Comparison of ENCODE assay signal across 32 cellular contexts in genomic region chr19:1234041-1234669, GRCh38.
"Had no signal": no experiment of that assay in that cellular context is flagged by ENCODE, and none has a peak within 500 bp of the region (broad histone marks: within the 10 kb centered on the region; RNA-seq: fewer than 3 reads in every experiment).

No MANE protein-coding gene starts in this region.

- H3K36me3 Mint-ChIP-seq: activated naive CD4-positive, alpha-beta T cell treated with anti-CD3 and anti-CD28 coated beads, Interleukin-2, amount 50 U/mL, for 24 hours; activated naive CD8-positive, alpha-beta T cell treated with anti-CD3 and anti-CD28 coated beads for 36 hours; T-cell had no signal

- H3K27ac ChIP-seq: ascending aorta, brain microvascular endothelial cell, colonic mucosa, epithelial cell of prostate, esophagus squamous epithelium, WERI-Rb-1 had no signal

- H3K9me3 Mint-ChIP-seq: activated B cell treated with CpG ODN at 0.5 μM for 24 hours; activated CD8-positive, alpha-beta T cell treated with anti-CD3 and anti-CD28 coated beads for 36 hours; activated naive CD4-positive, alpha-beta T cell treated with anti-CD3 and anti-CD28 coated beads for 36 hours; activated naive CD4-positive, alpha-beta T cell treated with anti-CD3 and anti-CD28 coated beads, Interleukin-2, amount 50 U/mL, for 24 hours; activated naive CD8-positive, alpha-beta T cell treated with anti-CD3 and anti-CD28 coated beads for 36 hours; activated naive CD8-positive, alpha-beta T cell treated with anti-CD3 and anti-CD28 coated beads, Interleukin-2, amount 50 U/mL, for 24 hours; activated T-helper 1 cell treated with anti-CD3 and anti-CD28 coated beads, Interleukin-12 subunit alpha, Interleukin-12 subunit beta, Interleukin-2, Interleukin-4 antibody, amounts not matched to agents 30 ng/mL and 10 ng/mL and 1 ng/mL, durations not matched to agents 14 hours and 24 hours and 36 hours; activated T-helper 2 cell treated with anti-CD3 and anti-CD28 coated beads, Interferon-gamma antibody, Interleukin-2, Interleukin-4, amounts not matched to agents 10 μg/mL and 5 μg/mL and 100 μg/mL, durations not matched to agents 14 hours and 24 hours and 36 hours; T-cell; T-helper 1 cell treated with Interleukin-12 subunit alpha and Interleukin-12 subunit beta and Interleukin-4 antibody, amounts not matched to agents 30 μg/mL and 1 μg/mL, for 36 hours had no signal

- H3K9me3 ChIP-seq: adrenal gland, ascending aorta, colonic mucosa, esophagus squamous epithelium had no signal

- H3K36me3 ChIP-seq: adrenal gland, ascending aorta, colonic mucosa, esophagus squamous epithelium had no signal

- H3K27me3 ChIP-seq: adrenal gland, ascending aorta, brain microvascular endothelial cell had no signal

- H3K4me3 ChIP-seq: adrenal gland, ascending aorta, colonic mucosa, esophagus squamous epithelium had no signal

- ATAC-seq: activated CD4-positive, CD25-positive, alpha-beta regulatory T cell treated with anti-CD3 and anti-CD28 coated beads, Interleukin-2, amount 50 U/mL, for 24 hours; activated CD8-positive, alpha-beta T cell treated with anti-CD3 and anti-CD28 coated beads for 36 hours; activated naive CD8-positive, alpha-beta T cell treated with anti-CD3 and anti-CD28 coated beads, Interleukin-2, amount 50 U/mL, for 24 hours; T-cell had no signal

- H3K4me3 Mint-ChIP-seq: activated B cell treated with CpG ODN at 0.5 μM for 24 hours; activated CD8-positive, alpha-beta T cell treated with anti-CD3 and anti-CD28 coated beads for 36 hours; activated naive CD4-positive, alpha-beta T cell treated with anti-CD3 and anti-CD28 coated beads for 36 hours; activated naive CD4-positive, alpha-beta T cell treated with anti-CD3 and anti-CD28 coated beads, Interleukin-2, amount 50 U/mL, for 24 hours; activated naive CD8-positive, alpha-beta T cell treated with anti-CD3 and anti-CD28 coated beads for 36 hours; activated naive CD8-positive, alpha-beta T cell treated with anti-CD3 and anti-CD28 coated beads, Interleukin-2, amount 50 U/mL, for 24 hours; activated T-helper 1 cell treated with anti-CD3 and anti-CD28 coated beads, Interleukin-12 subunit alpha, Interleukin-12 subunit beta, Interleukin-2, Interleukin-4 antibody, amounts not matched to agents 30 ng/mL and 10 ng/mL and 1 ng/mL, durations not matched to agents 14 hours and 24 hours and 36 hours; T-cell; T-helper 1 cell treated with Interleukin-12 subunit alpha and Interleukin-12 subunit beta and Interleukin-4 antibody, amounts not matched to agents 30 μg/mL and 1 μg/mL, for 36 hours had no signal

- H3K27ac Mint-ChIP-seq: activated B cell treated with CpG ODN at 0.5 μM for 24 hours; activated CD8-positive, alpha-beta T cell treated with anti-CD3 and anti-CD28 coated beads for 36 hours; activated naive CD4-positive, alpha-beta T cell treated with anti-CD3 and anti-CD28 coated beads for 36 hours; activated naive CD4-positive, alpha-beta T cell treated with anti-CD3 and anti-CD28 coated beads, Interleukin-2, amount 50 U/mL, for 24 hours; activated naive CD8-positive, alpha-beta T cell treated with anti-CD3 and anti-CD28 coated beads for 36 hours; activated naive CD8-positive, alpha-beta T cell treated with anti-CD3 and anti-CD28 coated beads, Interleukin-2, amount 50 U/mL, for 24 hours; activated T-helper 1 cell treated with anti-CD3 and anti-CD28 coated beads, Interleukin-12 subunit alpha, Interleukin-12 subunit beta, Interleukin-2, Interleukin-4 antibody, amounts not matched to agents 30 ng/mL and 10 ng/mL and 1 ng/mL, durations not matched to agents 14 hours and 24 hours and 36 hours; activated T-helper 2 cell treated with anti-CD3 and anti-CD28 coated beads, Interferon-gamma antibody, Interleukin-2, Interleukin-4, amounts not matched to agents 10 μg/mL and 5 μg/mL and 100 μg/mL, durations not matched to agents 14 hours and 24 hours and 36 hours; T-cell; T-helper 1 cell treated with Interleukin-12 subunit alpha and Interleukin-12 subunit beta and Interleukin-4 antibody, amounts not matched to agents 30 μg/mL and 1 μg/mL, for 36 hours had no signal

- DNase-seq: activated B cell treated with CpG ODN at 0.5 μM for 24 hours; activated CD4-positive, alpha-beta T cell treated with anti-CD3 and anti-CD28 coated beads for 48 hours; activated CD4-positive, alpha-beta T cell treated with anti-CD3 and anti-CD28 coated beads, Interleukin-2, amount 50 U/mL, for 1 hour; activated CD4-positive, alpha-beta T cell treated with anti-CD3 and anti-CD28 coated beads, Interleukin-2, amount 50 U/mL, for 48 hours; activated CD8-positive, alpha-beta memory T cell treated with anti-CD3 and anti-CD28 coated beads for 24 hours; activated CD8-positive, alpha-beta memory T cell treated with anti-CD3 and anti-CD28 coated beads, Interleukin-2, amount 50 U/mL, for 4 hours; activated CD8-positive, alpha-beta T cell treated with anti-CD3 and anti-CD28 coated beads for 36 hours; activated effector memory CD4-positive, alpha-beta T cell treated with anti-CD3 and anti-CD28 coated beads, Interleukin-2, amount 50 U/mL, for 16 hours; activated naive CD4-positive, alpha-beta T cell treated with anti-CD3 and anti-CD28 coated beads for 36 hours; activated naive CD8-positive, alpha-beta T cell treated with anti-CD3 and anti-CD28 coated beads for 36 hours; activated naive CD8-positive, alpha-beta T cell treated with anti-CD3 and anti-CD28 coated beads, Interleukin-2, amount 50 U/mL, for 24 hours; activated T-cell treated with anti-CD3 and anti-CD28 coated beads, Interleukin-2, amount 50 U/mL, for 1 hour; activated T-cell treated with anti-CD3 and anti-CD28 coated beads, Interleukin-2, amount 50 U/mL, for 48 hours; adrenal gland; brain microvascular endothelial cell; central memory CD4-positive, alpha-beta T cell; cerebellar nuclear complex; colonic mucosa; effector CD8-positive, alpha-beta T cell; esophagus squamous epithelium; foreskin fibroblast; head of caudate nucleus; T1000; WERI-Rb-1 had no signal
